8 cellular contexts compared by ENCODE assay signal in the genomic region with DNA sequence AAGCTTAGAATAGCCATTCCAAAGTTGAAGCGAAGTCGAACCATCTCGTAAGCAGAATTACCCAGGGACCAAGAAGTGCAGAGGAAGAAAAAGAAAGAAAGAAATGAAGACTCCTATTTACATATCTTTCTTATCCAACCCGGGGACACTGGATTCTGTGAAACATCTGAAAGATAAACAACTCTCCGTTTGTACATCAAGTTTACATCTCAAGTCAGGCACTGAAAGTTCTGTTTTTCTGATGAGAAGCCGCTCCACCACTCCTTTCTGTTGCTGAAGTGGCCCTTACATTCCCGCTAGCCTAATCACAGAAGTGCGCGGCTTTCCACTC. TPM values are rescaled to one million over a fixed set of nuclear protein-coding genes. Genes with fewer than 3 reads are reported as not detected.
DNase-seq lines count a peak whose midpoint lies in the region; ATAC-seq, FAIRE-seq and TF ChIP-seq lines count a peak whose summit lies in the region.

No MANE protein-coding gene starts in this region.

- no peak for FAIRE-seq in GM12878 (lab: Jason Lieb, UNC)

- in situ Hi-C loops in GM12878 (cut with MboI): loop anchor here (25.0 kb wide), 1 partner anchor 1515 kb away; the partner anchor contains the start of genes ELL3 and SERF2

- WGBS in GM12878 (ENCODE audit: insufficient coverage, insufficient replicate concordance, low lambda C conversion rate, missing lambda C conversion rate): 2% methylated on average over 9 of the region's 9 CpGs
- 0 to 1% methylated on average over 9 of the region's 9 CpGs for WGBS in lung, 2 donors

- POLR2A ChIA-PET in GM12878 (lab: Charles Lee): interaction anchor here (1.0 kb wide), 2 partner anchors 218 to 300 kb away, joined by 3 read pairs; partner anchors contain the start of genes EHD4 and ZNF106

- H3K79me2 ChIP-seq in GM12878 (ENCODE audit: control insufficient read depth, insufficient read depth, low read length): peaks cover 65% of the 10 kb centered on the region

- H2AFZ ChIP-seq in GM12878 (ENCODE audit: control insufficient read depth, low read depth, low read length): peak overlapping the region; percentile 66; the same call in 1 of the 2 replicates

- TF ChIP-seq CTCF in cardiac muscle cell (IDR thresholded peaks at IDR 0.05; ENCODE audit: low read depth, low read length) (no peak), GM12878 (IDR thresholded peaks at IDR 0.05 in 2 of 3, conservative IDR thresholded peaks at IDR 0.05 in 1 of 3; ENCODE audit: control insufficient read depth in 2 of 3, extremely low read depth in 1 of 3, insufficient read depth in 1 of 3, low read depth in 3 of 3, low read length in 3 of 3) (no peak), lung (IDR thresholded peaks at IDR 0.05; ENCODE audit: control extremely low read depth, extremely low read depth) (no peak), upper lobe of right lung (IDR thresholded peaks at IDR 0.05) (no peak)

- SMC1A ChIA-PET in GM12878 (lab: Charles Lee; ENCODE audit: uncharacterized antibody, unreplicated experiment): interaction anchor here (0.5 to 0.7 kb wide), 3 partner anchors 64 to 842 kb away, joined by 3 read pairs; no protein-coding TSS in a partner anchor

- TF ChIP-seq RAD21 in GM12878 (IDR thresholded peaks at IDR 0.05; ENCODE audit: insufficient read depth, low read depth, low read length): no peak

- intact Hi-C loops in left ventricle myocardium superior (cut with micrococcal nuclease): no loop called here
- intact Hi-C loops in GM12878 (cut with micrococcal nuclease; ENCODE audit: unreplicated experiment): no loop called here
- intact Hi-C loops in upper lobe of right lung (cut with DNase I): no loop called here

- no peak for ATAC-seq in left ventricle myocardium superior
- ATAC-seq in GM12878: no peak
- ATAC-seq in lung (ENCODE audit: insufficient read depth, low FRiP score): no peak
- no peak for ATAC-seq in upper lobe of right lung
- ATAC-seq in GM19023 (IDR thresholded peaks at IDR 0.05; ENCODE audit: unreplicated experiment): no peak

- H3K9ac ChIP-seq in GM12878 (ENCODE audit: control insufficient read depth, insufficient read depth, low read length): peak overlapping the region; percentile 97

- TF ChIP-seq POLR2A in GM12878 (IDR thresholded peaks at IDR 0.05; ENCODE audit: low read depth, low read length): no peak

- H3K27me3 ChIP-seq in cardiac muscle cell (no peaks in the 10 kb centered on the region), GM12878 (replicated peaks in 1 of 2; ENCODE audit: control insufficient read depth in 2 of 2, insufficient read depth in 2 of 2, low read length in 1 of 2) (no peaks in the 10 kb centered on the region), lung (ENCODE audit: control insufficient read depth, insufficient read depth) (no peaks in the 10 kb centered on the region), upper lobe of right lung (no peaks in the 10 kb centered on the region)

- H3K4me1 ChIP-seq in cardiac muscle cell (ENCODE audit: low read depth) (peaks cover 28% of the 10 kb centered on the region), GM12878 (ENCODE audit: control insufficient read depth, insufficient read depth, low read length) (no peaks in the 10 kb centered on the region; the same call in 1 of the 2 replicates), lung (ENCODE audit: control insufficient read depth in 2 of 2, insufficient read depth in 2 of 2, low read length in 2 of 2) (peaks cover 0 to 14% of the 10 kb centered on the region in 2 donors), upper lobe of right lung (peaks cover 41% of the 10 kb centered on the region)

- H3K4me2 ChIP-seq in GM12878 (ENCODE audit: control insufficient read depth, insufficient read depth): peak overlapping the region; percentile 82

- TSS peak; percentile 77 for BruUV-seq in GM12878 (replicated peaks; lab: Mats Ljungman, UMichigan)

- H3K36me3 ChIP-seq in cardiac muscle cell (peaks cover 5% of the 10 kb centered on the region), GM12878 (ENCODE audit: control insufficient read depth in 2 of 2, insufficient read depth in 2 of 2, low read length in 1 of 2) (peaks cover 0 to 5% of the 10 kb centered on the region in 2 experiments; a peak in 1 of 4 replicates), lung (ENCODE audit: control insufficient read depth in 2 of 2, insufficient read depth in 2 of 2, low read length in 2 of 2) (peaks cover 0 to 2% of the 10 kb centered on the region in 2 donors), upper lobe of right lung (peaks cover 19% of the 10 kb centered on the region)

- no peak for TF ChIP-seq EP300 in GM12878 (IDR thresholded peaks at IDR 0.05; ENCODE audit: borderline replicate concordance in 1 of 2, control insufficient read depth in 1 of 2, low read depth in 2 of 2, low read length in 2 of 2)

- no peaks in the 10 kb centered on the region for H3K9me3 ChIP-seq in cardiac muscle cell (ENCODE audit: low read depth)
- H3K9me3 ChIP-seq in GM12878 (replicated peaks; ENCODE audit: control insufficient read depth, insufficient read depth, low read length): no peaks in the 10 kb centered on the region
- no peaks in the 10 kb centered on the region for H3K9me3 ChIP-seq in lung (ENCODE audit: control insufficient read depth in 2 of 2, insufficient read depth in 1 of 2, low read length in 1 of 2)
- no peaks in the 10 kb centered on the region for H3K9me3 ChIP-seq in upper lobe of right lung

- RAD21 ChIA-PET in GM12878 (lab: Charles Lee; ENCODE audit: unreplicated experiment): interaction anchor here (1.2 kb wide), 1 partner anchor 303 kb away, joined by 3 read pairs; no protein-coding TSS in a partner anchor

- H4K20me1 ChIP-seq in GM12878 (ENCODE audit: control insufficient read depth, insufficient read depth): no peaks in the 10 kb centered on the region

- peak overlapping the region; percentile 97 for H3K27ac ChIP-seq in cardiac muscle cell
- peak overlapping the region; percentile 95 for H3K27ac ChIP-seq in GM12878 (ENCODE audit: control insufficient read depth, insufficient read depth)
- peak overlapping the region; percentile 96 to 99 for H3K27ac ChIP-seq in lung (ENCODE audit: low read depth in 1 of 2, low read length in 1 of 2)
- H3K27ac ChIP-seq in upper lobe of right lung: peak overlapping the region; percentile 97

- DNase-seq in cardiac muscle cell (ENCODE audit: low read depth in 1 of 2, low spot score in 1 of 2) (no peak), left ventricle myocardium superior (no peak), GM12878 (ENCODE audit: low read depth, low spot score) (no peak), lung (ENCODE audit: low spot score) (no peak), upper lobe of right lung (no peak), islet precursor cell (no peak)
- no peak for DNase-seq in stimulated activated CD8-positive, alpha-beta memory T cell treated with anti-CD3 and anti-CD28 coated beads, Interleukin-4, amount 100 ng/mL, for 48 hours

- CTCF ChIA-PET in GM12878 (lab: Yijun Ruan, JAX): no interaction called here

- H3K4me3 ChIP-seq in cardiac muscle cell (peak overlapping the region; percentile 76), GM12878 (peak overlapping the region; percentile 85), lung (peak overlapping the region; percentile 65), upper lobe of right lung (peak overlapping the region; percentile 75)

TF ChIP-seq in GM12878, 131 proteins besides CTCF, POLR2A, EP300 and RAD21 (continues in another document):
- 0 out of 2 replicates have a peak, but pooled peaks have one; percentile 28 for TF ChIP-seq WRNIP1 (IDR thresholded peaks at IDR 0.05; ENCODE audit: borderline replicate concordance, low read depth, low read length)

RNA-seq across cellular contexts. Expression of gene GANC, which starts 0.3 kb away (rescaled TPM):
- 17.6 and 22.2 TPM in 2 replicates for total RNA-seq in cardiac muscle cell
- 21.0 and 24.2 TPM in 2 replicates for polyA plus RNA-seq in cardiac muscle cell
- total RNA-seq in left ventricle myocardium superior: 16.4 TPM
- 177 and 186 TPM in 2 replicates for total RNA-seq in GM12878 (2013; cell fraction: nucleolus; rRNA removed)
- 20.9 and 22.1 TPM in 2 replicates for total RNA-seq in GM12878 (2014; rRNA removed)
- total RNA-seq in GM12878 (2014; rRNA removed; fragmentation: Illumina TruSeq; extraction: Trizol): 24.0 and 26.8 TPM in 2 replicates
- total RNA-seq in GM12878 (2021): 35.3 and 39.2 TPM in 2 replicates
- polyA plus RNA-seq in GM12878 (2011; ENCODE audit: low read depth): 13.0 TPM
- polyA plus RNA-seq in GM12878 (2011; rRNA removed): 25.9 and 31.0 TPM in 2 replicates
- 13.6 and 13.7 TPM in 2 replicates for polyA plus RNA-seq in GM12878 (2011; cell fraction: cytosol; rRNA removed)
- 35.0 and 42.1 TPM in 2 replicates for polyA plus RNA-seq in GM12878 (2011; cell fraction: nucleus; rRNA removed)
- 14.3 and 18.8 TPM in 2 replicates for polyA plus RNA-seq in GM12878 (2012)
- 28.3 and 35.8 TPM in 2 replicates for polyA plus RNA-seq in GM12878 (2014; fragmentation: Illumina TruSeq; extraction: Trizol)
- 10 to 100 TPM; 11.3 to 13.1 TPM for polyA plus RNA-seq in GM12878 (2014; fragmentation: Nextera tagmentation; extraction: Ambion mirVana)
- 16.2 and 16.4 TPM in 2 replicates for polyA plus RNA-seq in GM12878 (2014; rRNA removed)
- polyA plus RNA-seq in GM12878 (2016; fragmentation: Nextera tagmentation; extraction: Ambion mirVana): 10 to 100 TPM; 18.2 to 25.1 TPM
- 32.4 and 33.4 TPM in 2 replicates for polyA minus RNA-seq in GM12878 (2011; rRNA and poly(A)+ RNA removed)
- 10.0 and 12.9 TPM in 2 replicates for polyA minus RNA-seq in GM12878 (2011; cell fraction: cytosol; rRNA and poly(A)+ RNA removed)
- 28.3 and 33.8 TPM in 2 replicates for polyA minus RNA-seq in GM12878 (2011; cell fraction: nucleus; rRNA and poly(A)+ RNA removed)
- 100 to 1,000 TPM in 1 of 2 donors, 10 to 100 TPM in 1; 73.9 to 105 TPM for total RNA-seq in lung
- 10 to 100 TPM; 19.6 to 33.4 TPM for polyA plus RNA-seq in lung
- total RNA-seq in upper lobe of right lung: 111 TPM

RNA-seq across cellular contexts. Expression of gene TMEM87A, which starts 0.5 kb away (rescaled TPM):
- total RNA-seq in cardiac muscle cell: 39.8 and 43.5 TPM in 2 replicates
- 59.2 and 85.5 TPM in 2 replicates for polyA plus RNA-seq in cardiac muscle cell
- total RNA-seq in left ventricle myocardium superior: 16.4 TPM
- total RNA-seq in GM12878 (2013; cell fraction: nucleolus; rRNA removed): 62.9 and 65.0 TPM in 2 replicates
- total RNA-seq in GM12878 (2014; rRNA removed): 31.1 and 38.6 TPM in 2 replicates
- 32.7 and 34.1 TPM in 2 replicates for total RNA-seq in GM12878 (2014; rRNA removed; fragmentation: Illumina TruSeq; extraction: Trizol)
- total RNA-seq in GM12878 (2021): 22.9 and 25.6 TPM in 2 replicates
- 17.4 TPM for polyA plus RNA-seq in GM12878 (2011; ENCODE audit: low read depth)
- polyA plus RNA-seq in GM12878 (2011; rRNA removed): 23.9 and 35.2 TPM in 2 replicates
- 13.8 and 14.4 TPM in 2 replicates for polyA plus RNA-seq in GM12878 (2011; cell fraction: cytosol; rRNA removed)
- 15.2 and 16.7 TPM in 2 replicates for polyA plus RNA-seq in GM12878 (2011; cell fraction: nucleus; rRNA removed)
- 17.0 and 21.2 TPM in 2 replicates for polyA plus RNA-seq in GM12878 (2012)
- 33.4 and 40.8 TPM in 2 replicates for polyA plus RNA-seq in GM12878 (2014; fragmentation: Illumina TruSeq; extraction: Trizol)
- 10 to 100 TPM; 33.4 to 53.2 TPM for polyA plus RNA-seq in GM12878 (2014; fragmentation: Nextera tagmentation; extraction: Ambion mirVana)
- polyA plus RNA-seq in GM12878 (2014; rRNA removed): 17.4 and 18.2 TPM in 2 replicates
- 10 to 100 TPM; 40.9 to 49.2 TPM for polyA plus RNA-seq in GM12878 (2016; fragmentation: Nextera tagmentation; extraction: Ambion mirVana)
- 26.5 and 28.2 TPM in 2 replicates for polyA minus RNA-seq in GM12878 (2011; rRNA and poly(A)+ RNA removed)
- 10.2 and 11.5 TPM in 2 replicates for polyA minus RNA-seq in GM12878 (2011; cell fraction: cytosol; rRNA and poly(A)+ RNA removed)
- polyA minus RNA-seq in GM12878 (2011; cell fraction: nucleus; rRNA and poly(A)+ RNA removed): 14.6 and 25.7 TPM in 2 replicates
- 100 to 1,000 TPM; 110 to 196 TPM for total RNA-seq in lung
- polyA plus RNA-seq in lung: 10 to 100 TPM; 50.3 to 63.8 TPM
- 129 TPM for total RNA-seq in upper lobe of right lung
